ENCODE assay signal across 9 cellular contexts in the genomic region with DNA sequence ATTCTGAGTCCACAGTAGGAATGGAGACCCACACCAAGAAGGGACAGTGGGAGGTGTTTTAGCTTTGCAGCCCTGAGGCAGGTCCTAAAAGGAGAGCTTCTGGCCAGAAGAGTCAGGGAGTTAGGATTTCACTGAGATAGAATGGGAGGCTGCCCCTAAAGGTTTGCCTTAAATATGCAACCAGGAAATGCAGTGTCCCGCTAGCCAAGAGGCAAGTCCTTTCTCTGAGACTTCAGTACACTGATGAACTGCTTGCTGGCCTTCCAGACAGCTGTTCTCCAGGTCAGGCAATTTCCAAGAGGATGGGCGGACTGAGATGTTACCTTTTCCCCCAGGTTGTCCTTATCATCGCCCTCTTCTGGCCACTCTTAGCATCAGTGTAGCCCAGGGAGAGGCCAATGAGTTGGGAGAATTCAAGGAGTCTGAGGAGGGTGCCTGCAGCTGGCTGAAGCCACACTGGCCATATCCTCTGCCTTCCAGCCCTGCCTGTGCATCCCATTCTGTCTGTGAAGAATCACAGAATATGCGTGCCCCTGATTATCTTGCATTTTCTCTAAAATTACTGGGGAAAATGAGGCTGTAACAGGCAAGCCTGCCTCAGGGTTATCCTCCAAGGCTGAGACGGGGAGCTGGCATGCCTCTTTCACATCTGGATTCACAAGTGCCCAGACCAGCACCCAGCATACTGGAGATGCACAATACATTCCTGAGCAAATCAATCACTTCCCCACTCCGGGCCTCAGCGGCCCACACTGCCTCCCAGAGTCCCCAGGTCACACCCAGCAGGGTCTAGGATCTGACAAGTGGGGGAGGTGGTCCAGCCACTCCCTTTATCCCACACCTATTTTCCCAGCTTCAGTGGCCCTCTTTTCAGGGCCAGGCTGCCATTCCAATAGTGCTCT. TPM values are rescaled to one million over a fixed set of nuclear protein-coding genes. Genes with fewer than 3 reads are reported as not detected.
DNase-seq lines count a peak whose midpoint lies in the region; ATAC-seq and TF ChIP-seq lines count a peak whose summit lies in the region.
"Had no signal": no experiment of that assay in that cellular context is flagged by ENCODE, and none has a peak within 500 bp of the region (broad histone marks: within the 10 kb centered on the region; RNA-seq: fewer than 3 reads in every experiment).

No MANE protein-coding gene starts in this region.

- DNase-seq in CD4-positive, alpha-beta T cell, result no peak
- no peak for DNase-seq in NT2/D1 (ENCODE audit: low read depth, low spot score)
- peak; percentile 57 for DNase-seq in choroid plexus epithelial cell (ENCODE audit: low read depth)
- peak; percentile 34 for DNase-seq in mucosa of gallbladder (ENCODE audit: low spot score)
- no peak for DNase-seq in effector memory CD4-positive, alpha-beta T cell
- DNase-seq in T-helper 2 cell treated with Interferon-gamma antibody and Interleukin-4, amounts not matched to agents 5 μg/mL and 100 μg/mL, for 36 hours (ENCODE audit: low spot score), result no peak

- no peaks in the 10 kb centered on the region for H3K36me3 Mint-ChIP-seq in CD4-positive, alpha-beta T cell (ENCODE audit: low read depth)
- H3K36me3 Mint-ChIP-seq in T-helper 2 cell treated with Interferon-gamma antibody and Interleukin-4, amounts not matched to agents 5 μg/mL and 100 μg/mL, for 36 hours (ENCODE audit: low read depth), result peaks cover under 1% of the 10 kb centered on the region

- peak overlapping the region; percentile 9 for H3K4me3 Mint-ChIP-seq in CD4-positive, alpha-beta T cell
- no peak overlapping the region for H3K4me3 Mint-ChIP-seq in T-helper 2 cell treated with Interferon-gamma antibody and Interleukin-4, amounts not matched to agents 5 μg/mL and 100 μg/mL, for 36 hours

- peak overlapping the region; percentile 36 for H3K9ac ChIP-seq in NT2/D1 (ENCODE audit: insufficient read length, low read depth)

- no peaks in the 10 kb centered on the region for H3K9me3 ChIP-seq in CD4-positive, alpha-beta T cell (ENCODE audit: control insufficient read depth, low read length)
- H3K9me3 ChIP-seq in NT2/D1 (ENCODE audit: insufficient read depth, low read length), result no peaks in the 10 kb centered on the region
- H3K9me3 ChIP-seq in effector memory CD4-positive, alpha-beta T cell (ENCODE audit: control insufficient read depth, low read length), result no peaks in the 10 kb centered on the region
- H3K9me3 ChIP-seq: SJSA1 had no signal

- H3K27ac ChIP-seq in CD4-positive, alpha-beta T cell (ENCODE audit: low read depth, low read length), result no peak overlapping the region
- no peak overlapping the region for H3K27ac ChIP-seq in effector memory CD4-positive, alpha-beta T cell (ENCODE audit: insufficient read depth, low read length, poor library complexity, severe bottlenecking)
- H3K27ac ChIP-seq: SJSA1 had no signal

- POLR2A ChIA-PET in CD4-positive, alpha-beta T cell (lab: Charles Lee), result no interaction called here

- H3K27ac Mint-ChIP-seq in CD4-positive, alpha-beta T cell, result no peak overlapping the region
- no peak overlapping the region for H3K27ac Mint-ChIP-seq in T-helper 2 cell treated with Interferon-gamma antibody and Interleukin-4, amounts not matched to agents 5 μg/mL and 100 μg/mL, for 36 hours

- H3K4me1 ChIP-seq in NT2/D1 (ENCODE audit: insufficient read depth, insufficient read length), result peaks cover 13% of the 10 kb centered on the region
- peaks cover 18% of the 10 kb centered on the region for H3K4me1 ChIP-seq in effector memory CD4-positive, alpha-beta T cell (ENCODE audit: control insufficient read depth, insufficient read depth, low read length, poor library complexity, severe bottlenecking)

- no peaks in the 10 kb centered on the region for H3K9me3 Mint-ChIP-seq in CD4-positive, alpha-beta T cell
- H3K9me3 Mint-ChIP-seq in T-helper 2 cell treated with Interferon-gamma antibody and Interleukin-4, amounts not matched to agents 5 μg/mL and 100 μg/mL, for 36 hours, result no peaks in the 10 kb centered on the region

- H3K27me3 ChIP-seq in CD4-positive, alpha-beta T cell (ENCODE audit: control insufficient read depth, insufficient read depth, low read length), result peaks cover 33% of the 10 kb centered on the region
- H3K27me3 ChIP-seq in NT2/D1 (ENCODE audit: insufficient read depth, insufficient read length), result peaks cover 19% of the 10 kb centered on the region
- H3K27me3 ChIP-seq in effector memory CD4-positive, alpha-beta T cell (replicated peaks; ENCODE audit: control insufficient read depth, insufficient read depth, low read length, poor library complexity, severe bottlenecking), result peaks cover 11% of the 10 kb centered on the region

- ATAC-seq in CD4-positive, alpha-beta T cell (ENCODE audit: poor library complexity), result no peak
- ATAC-seq in HG02840 (IDR thresholded peaks at IDR 0.05; ENCODE audit: low FRiP score, unreplicated experiment), result no peak

- TF ChIP-seq CTCF in CD4-positive, alpha-beta T cell (IDR thresholded peaks at IDR 0.05), result peak; percentile 30
- peak; percentile 75 for TF ChIP-seq CTCF in GM12873 (IDR thresholded peaks at IDR 0.05; ENCODE audit: insufficient read depth, low read depth, low read length, missing control alignments)
- TF ChIP-seq CTCF in choroid plexus epithelial cell (conservative IDR thresholded peaks at IDR 0.05; ENCODE audit: low read depth, low read length), result peak; percentile 83

- intact Hi-C loops in CD4-positive, alpha-beta T cell (cut with DNase I, micrococcal nuclease), result loop anchor here (5.0 to 10.0 kb wide), 2 partner anchors 114 to 116 kb away; no protein-coding TSS in a partner anchor

- peaks cover 10% of the 10 kb centered on the region for H3K4me1 Mint-ChIP-seq in CD4-positive, alpha-beta T cell (ENCODE audit: low read depth)
- H3K4me1 Mint-ChIP-seq in T-helper 2 cell treated with Interferon-gamma antibody and Interleukin-4, amounts not matched to agents 5 μg/mL and 100 μg/mL, for 36 hours (ENCODE audit: low read depth), result peaks cover 13% of the 10 kb centered on the region

- CTCF ChIA-PET in CD4-positive, alpha-beta T cell (lab: Charles Lee), result no interaction called here

- no peaks in the 10 kb centered on the region for H3K36me3 ChIP-seq in NT2/D1 (ENCODE audit: insufficient read depth, insufficient read length, low read length)
- no peaks in the 10 kb centered on the region for H3K36me3 ChIP-seq in effector memory CD4-positive, alpha-beta T cell (ENCODE audit: control insufficient read depth, insufficient read depth, low read length)
- H3K36me3 ChIP-seq: SJSA1 had no signal

- peaks cover 44% of the 10 kb centered on the region for H3K27me3 Mint-ChIP-seq in CD4-positive, alpha-beta T cell
- peaks cover 55% of the 10 kb centered on the region for H3K27me3 Mint-ChIP-seq in T-helper 2 cell treated with Interferon-gamma antibody and Interleukin-4, amounts not matched to agents 5 μg/mL and 100 μg/mL, for 36 hours (ENCODE audit: low read depth)

- H3K4me3 ChIP-seq in NT2/D1 (ENCODE audit: insufficient read length, low read depth), result no peak overlapping the region
- no peak overlapping the region for H3K4me3 ChIP-seq in choroid plexus epithelial cell (ENCODE audit: low read depth, low read length)
- no peak overlapping the region for H3K4me3 ChIP-seq in effector memory CD4-positive, alpha-beta T cell (ENCODE audit: insufficient read depth, low read depth, low read length, poor library complexity, severe bottlenecking)
- H3K4me3 ChIP-seq: SJSA1 had no signal

RNA-seq across cellular contexts. Expression of a gene that starts 2.4 kb away (rescaled TPM):
- not detected for total RNA-seq in CD4-positive, alpha-beta T cell
- total RNA-seq in mucosa of gallbladder, result 6.7 TPM
- total RNA-seq: SJSA1 had no signal

Comparison
In these comparisons a context has a peak if more than half of its experiments do, and no peak if none do; other contexts are left out.
1. DNase-seq: peak in choroid plexus epithelial cell (single experiment) and mucosa of gallbladder (single experiment); none in CD4-positive, alpha-beta T cell (0 of 10), NT2/D1 (single experiment), effector memory CD4-positive, alpha-beta T cell (0 of 3) and T-helper 2 cell treated with Interferon-gamma antibody and Interleukin-4, amounts not matched to agents 5 μg/mL and 100 μg/mL, for 36 hours (single experiment).
2. CTCF ChIP-seq: peak in every context shown above with its lines; median percentile 83 in choroid plexus epithelial cell; 75 in GM12873; 30 in CD4-positive, alpha-beta T cell.